Comparison of ENCODE assay signal across 18 cellular contexts in the genomic region with DNA sequence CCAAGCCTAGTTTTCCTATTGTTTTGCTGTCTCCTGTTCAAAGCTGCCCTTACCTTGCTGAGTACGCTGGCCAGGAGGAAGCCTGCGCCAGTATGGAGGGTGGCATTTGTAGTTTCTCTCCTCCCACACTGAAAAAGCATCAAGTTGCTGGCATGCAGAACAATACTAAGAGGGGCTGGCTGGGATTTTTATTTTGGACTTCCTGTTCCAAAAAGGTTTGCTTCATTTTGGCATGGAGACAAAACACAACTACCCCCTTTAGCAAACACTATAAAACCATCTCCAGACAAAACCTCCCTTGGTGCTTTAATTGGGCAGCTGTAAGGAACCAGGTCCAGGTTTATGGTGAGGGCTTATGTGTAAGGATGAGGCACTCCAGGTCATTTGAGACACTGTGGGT.
DNase-seq lines count a peak whose midpoint lies in the region; ATAC-seq, FAIRE-seq and TF ChIP-seq lines count a peak whose summit lies in the region.
"Had no signal": no experiment of that assay in that cellular context is flagged by ENCODE, and none has a peak within 500 bp of the region (broad histone marks: within the 10 kb centered on the region; RNA-seq: fewer than 3 reads in every experiment).

No MANE protein-coding gene starts in this region.

- no peak overlapping the region for H4K8ac ChIP-seq in mesendoderm (ENCODE audit: low read depth, low read length)

- H3K9me3 ChIP-seq in A673 (ENCODE audit: low read depth, low read length, poor library complexity, severe bottlenecking): no peaks in the 10 kb centered on the region
- no peaks in the 10 kb centered on the region for H3K9me3 ChIP-seq in vagina

- H3K23ac ChIP-seq in mesendoderm (ENCODE audit: low read length): peak overlapping the region; percentile 15

- no TSS peak for BruUV-seq in A673 (replicated peaks; lab: Mats Ljungman, UMichigan)

- ATAC-seq in HG03469 (IDR thresholded peaks at IDR 0.05; ENCODE audit: unreplicated experiment): no peak
- no peak for ATAC-seq in HG03196 (IDR thresholded peaks at IDR 0.05; ENCODE audit: unreplicated experiment)
- ATAC-seq: activated CD4-positive, CD25-positive, alpha-beta regulatory T cell treated with anti-CD3 and anti-CD28 coated beads, Interleukin-2, amount 50 U/mL, for 24 hours; activated CD8-positive, alpha-beta memory T cell treated with anti-CD3 and anti-CD28 coated beads, Interleukin-2, amount 10 ng/mL, durations not matched to agents 7 days and 5 days; K562; left lobe of liver had no signal

- H3K27me3 ChIP-seq in A673 (replicated peaks; ENCODE audit: insufficient read depth, low read depth, low read length, poor library complexity) (no peaks in the 10 kb centered on the region), mesendoderm (ENCODE audit: insufficient read depth, low read length, poor library complexity) (no peaks in the 10 kb centered on the region), vagina (no peaks in the 10 kb centered on the region)

- no peaks in the 10 kb centered on the region for H3K79me1 ChIP-seq in mesendoderm (ENCODE audit: low read length)

- FAIRE-seq in H54 (lab: Jason Lieb, UNC): no peak
- FAIRE-seq: A204.1, K562, small intestine had no signal

- no peak overlapping the region for H4K5ac ChIP-seq in mesendoderm (ENCODE audit: low read length)

- H2BK5ac ChIP-seq in mesendoderm (ENCODE audit: low read length): no peak overlapping the region

- no peak overlapping the region for H3K4me2 ChIP-seq in mesendoderm (ENCODE audit: low read length)

- WGBS in mesendoderm (ENCODE audit: extremely low coverage, insufficient coverage, low lambda C conversion rate): no CpG with 5 or more reads among the region's 2 CpGs

- peak; percentile 86 for DNase-seq in A673 (ENCODE audit: low spot score)
- DNase-seq in NCI-H128 (lab: John Stamatoyannopoulos, UW; ENCODE audit: unreplicated experiment): peak; percentile 77
- DNase-seq in NCI-H748 treated with DMSO at 0.1 percent for 48 hours (lab: John Stamatoyannopoulos, UW): peak; percentile 73
- DNase-seq in mesendoderm: no peak
- no peak for DNase-seq in H54 (ENCODE audit: insufficient read length, low spot score)
- no peak for DNase-seq in vagina (ENCODE audit: extremely low spot score in 2 of 2)
- DNase-seq: activated CD8-positive, alpha-beta memory T cell treated with anti-CD3 and anti-CD28 coated beads, Interleukin-2, amount 10 ng/mL, durations not matched to agents 7 days and 5 days; foreskin melanocyte; NCI-H1694 treated with DMSO at 0.1 percent for 48 hours; T-helper 2 cell had no signal

- peak overlapping the region; percentile 24 for H3K4me3 ChIP-seq in A673 (ENCODE audit: low read depth, low read length, poor library complexity, severe bottlenecking)
- no peak overlapping the region for H3K4me3 ChIP-seq in mesendoderm (ENCODE audit: low read length)
- H3K4me3 ChIP-seq in vagina: no peak overlapping the region
- H3K4me3 ChIP-seq: K562 had no signal

- CTCF ChIA-PET in A673 (lab: Charles Lee): interaction anchor here (1.1 kb wide), 1 partner anchor 20 kb away, joined by 6 read pairs; no protein-coding TSS in a partner anchor

- no peak overlapping the region for H2BK15ac ChIP-seq in mesendoderm (replicated peaks; ENCODE audit: low read depth)

- H3K36me3 ChIP-seq in A673 (ENCODE audit: insufficient read depth, low read length, poor library complexity, severe bottlenecking) (no peaks in the 10 kb centered on the region), mesendoderm (ENCODE audit: control insufficient read depth, insufficient read depth, low read length) (no peaks in the 10 kb centered on the region), vagina (no peaks in the 10 kb centered on the region)

- peak overlapping the region; percentile 97 for H3K27ac ChIP-seq in A673 (ENCODE audit: low read depth, low read length, poor library complexity, severe bottlenecking)
- no peak overlapping the region for H3K27ac ChIP-seq in mesendoderm (ENCODE audit: low read depth, low read length)
- H3K27ac ChIP-seq in vagina: no peak overlapping the region
- H3K27ac ChIP-seq: C4-2B had no signal

- TF ChIP-seq CTCF in A673 (conservative IDR thresholded peaks at IDR 0.05; ENCODE audit: low read depth, low read length): no peak
- no peak for TF ChIP-seq CTCF in vagina (IDR thresholded peaks at IDR 0.05)

- no peaks in the 10 kb centered on the region for H3K79me2 ChIP-seq in mesendoderm (ENCODE audit: control insufficient read depth, insufficient read depth, low read length)

- intact Hi-C loops in A673 (cut with micrococcal nuclease; ENCODE audit: unreplicated experiment) (no loop called here), vagina (cut with DNase I) (no loop called here)

- peaks cover 70% of the 10 kb centered on the region for H3K4me1 ChIP-seq in A673 (ENCODE audit: insufficient read depth, low read length, poor library complexity, severe bottlenecking)
- peaks cover 20% of the 10 kb centered on the region for H3K4me1 ChIP-seq in mesendoderm (ENCODE audit: control insufficient read depth, low read depth, low read length)
- H3K4me1 ChIP-seq in vagina: peaks cover 12% of the 10 kb centered on the region

- no peak overlapping the region for H2AK5ac ChIP-seq in mesendoderm (ENCODE audit: low read length)

- POLR2A ChIA-PET in A673 (lab: Charles Lee; ENCODE audit: low non-redundant PET): no interaction called here

- no peak overlapping the region for H3K4ac ChIP-seq in mesendoderm (ENCODE audit: low read depth, low read length)

- no peak overlapping the region for H3K56ac ChIP-seq in mesendoderm (ENCODE audit: low read length)

- no peak for TF ChIP-seq POLR2A in H54 (IDR thresholded peaks at IDR 0.05; ENCODE audit: low read depth, low read length)
- TF ChIP-seq POLR2A in vagina (IDR thresholded peaks at IDR 0.05): no peak

- H3K9ac ChIP-seq in mesendoderm (ENCODE audit: low read length): no peak overlapping the region

- no peak overlapping the region for H3K18ac ChIP-seq in mesendoderm (ENCODE audit: low read length)

- no peak overlapping the region for H2BK120ac ChIP-seq in mesendoderm (ENCODE audit: low read depth, low read length)

Comparison
In these comparisons a context has a peak if more than half of its experiments do, and no peak if none do; other contexts are left out.
1. DNase-seq: peak in A673 (single experiment), NCI-H128 (single experiment) and NCI-H748 treated with DMSO at 0.1 percent for 48 hours (single experiment); none in mesendoderm (single experiment), H54 (single experiment) and vagina (0 of 2).